8 cellular contexts compared by ENCODE assay signal in genomic region chr3:161069441-161070251, GRCh38. TPM values are rescaled to one million over a fixed set of nuclear protein-coding genes. Genes with fewer than 3 reads are reported as not detected.
A peak's percentile ranks its signal among the peaks of the same experiment; 100 is the strongest.
DNase-seq lines count a peak whose midpoint lies in the region; ATAC-seq, FAIRE-seq and TF ChIP-seq lines count a peak whose summit lies in the region.

No MANE protein-coding gene starts in this region.

- H3K4me2 ChIP-seq in BLaER1, result peak overlapping the region; percentile 56
- peak overlapping the region; percentile 37 for H3K4me2 ChIP-seq in osteoblast (ENCODE audit: insufficient read depth, low read length)

- no peak for TF ChIP-seq CTCF in osteoblast (IDR thresholded peaks at IDR 0.05; ENCODE audit: extremely low read depth, low read depth, low read length)
- no peak for TF ChIP-seq CTCF in D721Med (IDR thresholded peaks at IDR 0.05; ENCODE audit: insufficient read depth, missing control alignments)

- H3K27ac ChIP-seq in BLaER1 (peak overlapping the region; percentile 36; the same call in 1 of the 2 replicates), osteoblast (ENCODE audit: low read depth, low read length) (peak overlapping the region; percentile 44)

- H3K36me3 ChIP-seq in BLaER1 (peaks cover 29% of the 10 kb centered on the region), osteoblast (ENCODE audit: insufficient read depth, low read length) (no peaks in the 10 kb centered on the region)

- H3K4me3 ChIP-seq in BLaER1, result no peak overlapping the region
- peak overlapping the region; percentile 17 for H3K4me3 ChIP-seq in osteoblast (ENCODE audit: insufficient read depth, low read length)

- H3K79me2 ChIP-seq in osteoblast (ENCODE audit: insufficient read depth, low read length), result no peaks in the 10 kb centered on the region

- DNase-seq in NCI-H774 (lab: John Stamatoyannopoulos, UW) (peak; percentile 20), dedifferentiated amniotic fluid mesenchymal stem cell (ENCODE audit: extremely low spot score) (peak; percentile 73), osteoblast (ENCODE audit: insufficient read length, low spot score, missing footprints) (peak; percentile 85), NCI-H1092 (lab: John Stamatoyannopoulos, UW) (no peak), D721Med (ENCODE audit: insufficient read length, low spot score) (no peak)

- H3K9ac ChIP-seq in BLaER1, result no peak overlapping the region

- H2AFZ ChIP-seq in osteoblast (ENCODE audit: low read length), result peak overlapping the region; percentile 16

- H3K9me3 ChIP-seq in BLaER1 (no peaks in the 10 kb centered on the region), osteoblast (ENCODE audit: low read depth, low read length) (no peaks in the 10 kb centered on the region)

- ATAC-seq in GM18907 (IDR thresholded peaks at IDR 0.05; ENCODE audit: unreplicated experiment), result peak; percentile 98
- ATAC-seq in HG03045 (IDR thresholded peaks at IDR 0.05; ENCODE audit: unreplicated experiment), result peak; percentile 95

- H4K20me1 ChIP-seq in BLaER1, result no peaks in the 10 kb centered on the region
- no peaks in the 10 kb centered on the region for H4K20me1 ChIP-seq in osteoblast (ENCODE audit: insufficient read depth, low read length)

- H3K27me3 ChIP-seq in BLaER1, result no peaks in the 10 kb centered on the region
- no peaks in the 10 kb centered on the region for H3K27me3 ChIP-seq in osteoblast (ENCODE audit: insufficient read depth, low read length)

- no peak for FAIRE-seq in D721Med (lab: Jason Lieb, UNC)

- H3K4me1 ChIP-seq in BLaER1 (peaks cover 28% of the 10 kb centered on the region), osteoblast (ENCODE audit: insufficient read depth, low read length) (peaks cover 26% of the 10 kb centered on the region)

RNA-seq across cellular contexts. Expression of gene B3GALNT1, which starts 35.5 kb away (rescaled TPM):
- total RNA-seq in osteoblast, result 25.0 and 29.2 TPM in 2 replicates

Comparison
In these comparisons a context has a peak if more than half of its experiments do, and no peak if none do; other contexts are left out.
1. DNase-seq: peak in NCI-H774 (single experiment), dedifferentiated amniotic fluid mesenchymal stem cell (single experiment) and osteoblast (single experiment); none in NCI-H1092 (single experiment) and D721Med (single experiment).